Comparison of ENCODE assay signal across 2 cellular contexts in genomic region chr2:241202681-241203080, GRCh38.
A peak's percentile ranks its signal among the peaks of the same experiment; 100 is the strongest.
TF ChIP-seq lines count a peak whose summit lies in the region.

No MANE protein-coding gene starts in this region.

TF ChIP-seq in HepG2, 621 proteins besides CTCF, POLR2A, EP300 and RAD21:
- TF ChIP-seq ZNF44 (CRISPR knock-in tag; IDR thresholded peaks at IDR 0.05) (no peak), ZNF605 (CRISPR knock-in tag; IDR thresholded peaks at IDR 0.05) (0 out of 2 replicates have a peak, but pooled peaks have one; percentile 10), TMF1 (CRISPR knock-in tag; IDR thresholded peaks at IDR 0.05; ENCODE audit: low read depth) (no peak), BHLHE40 (IDR thresholded peaks at IDR 0.05; ENCODE audit: low read length) (no peak)
- TF ChIP-seq, protein P1, sequence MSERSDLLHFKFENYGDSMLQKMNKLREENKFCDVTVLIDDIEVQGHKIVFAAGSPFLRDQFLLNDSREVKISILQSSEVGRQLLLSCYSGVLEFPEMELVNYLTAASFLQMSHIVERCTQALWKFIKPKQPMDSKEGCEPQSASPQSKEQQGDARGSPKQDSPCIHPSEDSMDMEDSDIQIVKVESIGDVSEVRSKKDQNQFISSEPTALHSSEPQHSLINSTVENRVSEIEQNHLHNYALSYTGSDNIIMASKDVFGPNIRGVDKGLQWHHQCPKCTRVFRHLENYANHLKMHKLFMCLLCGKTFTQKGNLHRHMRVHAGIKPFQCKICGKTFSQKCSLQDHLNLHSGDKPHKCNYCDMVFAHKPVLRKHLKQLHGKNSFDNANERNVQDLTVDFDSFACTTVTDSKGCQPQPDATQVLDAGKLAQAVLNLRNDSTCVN (CRISPR knock-in tag; IDR thresholded peaks at IDR 0.05; ENCODE audit: borderline replicate concordance) = no peak
TF ChIP-seq in HepG2: peak in this region for 1.

TF ChIP-seq in K562, 482 proteins besides CTCF, POLR2A, EP300 and RAD21:
- TF ChIP-seq GABPB2 (CRISPR knock-in tag; conservative IDR thresholded peaks at IDR 0.05) (no peak), ZNF263 (CRISPR knock-in tag; IDR thresholded peaks at IDR 0.05; ENCODE audit: borderline replicate concordance) (0 out of 2 replicates have a peak, but pooled peaks have one; percentile 17)
